9 cellular contexts compared by ENCODE assay signal in the genomic region with DNA sequence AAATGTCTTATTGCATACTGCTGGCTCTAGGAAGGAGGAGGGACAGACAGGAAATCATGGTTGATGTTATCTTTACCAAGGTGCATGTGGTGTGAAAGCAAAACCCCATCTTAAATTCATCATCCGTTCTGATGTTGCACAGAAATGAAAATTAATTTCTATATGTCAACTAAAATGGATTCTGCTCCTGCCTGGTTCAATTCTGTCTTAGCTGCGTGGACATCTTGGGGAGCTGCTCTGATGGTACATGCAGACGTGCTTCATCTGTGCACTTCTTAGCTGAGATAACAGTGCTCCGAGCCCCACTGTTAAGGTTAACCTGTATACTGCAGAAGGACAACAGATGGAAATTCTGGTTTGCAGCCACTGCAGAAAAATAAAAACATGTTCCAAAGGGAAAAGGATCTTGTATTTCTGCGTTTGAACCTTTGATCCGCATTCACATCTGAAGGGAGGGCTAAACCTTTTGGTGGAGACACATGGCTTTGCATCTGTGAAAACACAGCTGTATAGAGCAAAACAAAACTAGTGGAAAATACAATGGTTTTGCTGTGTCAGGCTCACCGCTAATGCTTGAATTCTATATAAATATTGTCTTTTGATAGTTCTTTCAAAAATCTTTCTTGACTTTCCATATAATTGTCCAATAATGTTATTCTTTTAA. TPM values are rescaled to one million over a fixed set of nuclear protein-coding genes. Genes with fewer than 3 reads are reported as not detected.
A peak's percentile ranks its signal among the peaks of the same experiment; 100 is the strongest.
DNase-seq lines count a peak whose midpoint lies in the region; ATAC-seq, FAIRE-seq and TF ChIP-seq lines count a peak whose summit lies in the region.
"Had no signal": no experiment of that assay in that cellular context is flagged by ENCODE, and none has a peak within 500 bp of the region (broad histone marks: within the 10 kb centered on the region; RNA-seq: fewer than 3 reads in every experiment).

No MANE protein-coding gene starts in this region.

- no peak overlapping the region for H3K4ac ChIP-seq in trophoblast cell (ENCODE audit: low read depth, low read length)

- no peak overlapping the region for H2BK12ac ChIP-seq in trophoblast cell (ENCODE audit: low read length)

- DNase-seq in CD1c-positive myeloid dendritic cell (ENCODE audit: extremely low spot score), result peak; percentile 9
- DNase-seq in H54 (ENCODE audit: insufficient read length, low spot score), result no peak
- DNase-seq in activated T-cell treated with anti-CD3 and anti-CD28 coated beads, Interleukin-2, amount 50 U/mL, for 24 hours, result no peak
- DNase-seq in right lobe of liver, result no peak
- no peak for DNase-seq in foreskin fibroblast
- DNase-seq in trophoblast cell, result no peak

- H3K79me1 ChIP-seq in trophoblast cell (ENCODE audit: low read length), result peaks cover 2% of the 10 kb centered on the region

- no peak for ATAC-seq in right lobe of liver
- ATAC-seq in GM21381 (IDR thresholded peaks at IDR 0.05; ENCODE audit: unreplicated experiment), result no peak
- no peak for ATAC-seq in HG02642 (IDR thresholded peaks at IDR 0.05; ENCODE audit: poor library complexity, unreplicated experiment)

- no peak overlapping the region for H3K18ac ChIP-seq in trophoblast cell (ENCODE audit: low read length)

- H3K27me3 ChIP-seq in right lobe of liver (no peaks in the 10 kb centered on the region), trophoblast cell (ENCODE audit: insufficient read depth, low read length) (peaks cover 12% of the 10 kb centered on the region)

- H4K91ac ChIP-seq in trophoblast cell (ENCODE audit: low read depth, low read length), result no peak overlapping the region

- no peak overlapping the region for H2BK120ac ChIP-seq in trophoblast cell (ENCODE audit: insufficient read depth, low read length, poor library complexity)

- no peaks in the 10 kb centered on the region for H3K36me3 Mint-ChIP-seq in activated T-cell treated with anti-CD3 and anti-CD28 coated beads, Interleukin-2, amount 50 U/mL, for 24 hours (ENCODE audit: low read depth)

- TF ChIP-seq CTCF in right lobe of liver (IDR thresholded peaks at IDR 0.05) (no peak), foreskin fibroblast (IDR thresholded peaks at IDR 0.05; ENCODE audit: low read depth, low read length) (no peak)

- no peak overlapping the region for H2AK5ac ChIP-seq in trophoblast cell (ENCODE audit: low read length)

- no peaks in the 10 kb centered on the region for H3K79me2 ChIP-seq in trophoblast cell (ENCODE audit: control insufficient read depth, insufficient read depth, low read length, poor library complexity)

- H3K9ac ChIP-seq in trophoblast cell (ENCODE audit: low read length), result no peak overlapping the region

- peak overlapping the region; percentile 76 for H3K27ac Mint-ChIP-seq in activated T-cell treated with anti-CD3 and anti-CD28 coated beads, Interleukin-2, amount 50 U/mL, for 24 hours

- H3K4me2 ChIP-seq in trophoblast cell (ENCODE audit: low read length), result no peak overlapping the region

- H3K14ac ChIP-seq in trophoblast cell (ENCODE audit: low read length), result no peak overlapping the region

- H2BK5ac ChIP-seq in trophoblast cell (ENCODE audit: low read depth, low read length, poor library complexity), result no peak overlapping the region

- no peaks in the 10 kb centered on the region for H3K27me3 Mint-ChIP-seq in activated T-cell treated with anti-CD3 and anti-CD28 coated beads, Interleukin-2, amount 50 U/mL, for 24 hours

- peak; percentile 70 for FAIRE-seq in H54 (lab: Jason Lieb, UNC)

- H3K9me3 Mint-ChIP-seq in activated T-cell treated with anti-CD3 and anti-CD28 coated beads, Interleukin-2, amount 50 U/mL, for 24 hours, result no peaks in the 10 kb centered on the region

- no peak overlapping the region for H2AFZ ChIP-seq in trophoblast cell (ENCODE audit: insufficient read depth, low read length, poor library complexity)

- no peak overlapping the region for H4K8ac ChIP-seq in trophoblast cell (ENCODE audit: low read depth, low read length)

- no peak for TF ChIP-seq POLR2A in H54 (IDR thresholded peaks at IDR 0.05; ENCODE audit: low read depth, low read length)
- no peak for TF ChIP-seq POLR2A in right lobe of liver (IDR thresholded peaks at IDR 0.05)

- peak overlapping the region; percentile 63 for H3K4me3 Mint-ChIP-seq in activated T-cell treated with anti-CD3 and anti-CD28 coated beads, Interleukin-2, amount 50 U/mL, for 24 hours

- H3K9me3 ChIP-seq in right lobe of liver (no peaks in the 10 kb centered on the region), trophoblast cell (ENCODE audit: insufficient read depth, low read depth, low read length) (no peaks in the 10 kb centered on the region)
- H3K9me3 ChIP-seq: psoas muscle had no signal

- H3K23ac ChIP-seq in trophoblast cell (ENCODE audit: low read length), result no peak overlapping the region

- intact Hi-C loops in right lobe of liver (cut with DNase I), result loop anchor here in 1 of 2 donors (10.0 kb wide), 1 partner anchor 238 kb away; no protein-coding TSS in a partner anchor

- H3K27ac ChIP-seq in right lobe of liver (peak overlapping the region in 2 of 3 donors; percentile 98 to 99), trophoblast cell (ENCODE audit: low read depth, low read length) (no peak overlapping the region)

- H3K4me3 ChIP-seq in right lobe of liver (peak overlapping the region in 1 of 3 donors; percentile 50), foreskin fibroblast (ENCODE audit: low read depth in 1 of 2, low read length in 2 of 2) (no peak overlapping the region), trophoblast cell (ENCODE audit: low read depth, low read length) (no peak overlapping the region)

- 59% methylated on average over 7 of the region's 7 CpGs for WGBS in right lobe of liver (ENCODE audit: insufficient coverage, low coverage, low lambda C conversion rate, missing lambda C conversion rate)
- no CpG with 5 or more reads among the region's 7 CpGs for WGBS in trophoblast cell (ENCODE audit: extremely low coverage, insufficient coverage, insufficient read length)

- H3K4me1 ChIP-seq in right lobe of liver, result peaks cover 0 to 23% (median 9%) of the 10 kb centered on the region in 4 donors
- H3K4me1 ChIP-seq in trophoblast cell (ENCODE audit: control insufficient read depth in 1 of 2, insufficient read depth in 2 of 2, low read length in 2 of 2), result peaks cover 7% of the 10 kb centered on the region in 2 experiments
- H3K4me1 ChIP-seq: psoas muscle had no signal

- no peak overlapping the region for H4K12ac ChIP-seq in trophoblast cell (ENCODE audit: low read depth, low read length)

- no peaks in the 10 kb centered on the region for H3K36me3 ChIP-seq in right lobe of liver
- H3K36me3 ChIP-seq in trophoblast cell (ENCODE audit: control insufficient read depth in 1 of 2, insufficient read depth in 2 of 2, low read length in 2 of 2), result no peaks in the 10 kb centered on the region

- H3K4me1 Mint-ChIP-seq in activated T-cell treated with anti-CD3 and anti-CD28 coated beads, Interleukin-2, amount 50 U/mL, for 24 hours (ENCODE audit: low read depth), result peaks cover 54% of the 10 kb centered on the region

RNA-seq across cellular contexts. Expression of a gene that starts 50.5 kb away (rescaled TPM):
- total RNA-seq in right lobe of liver, result 10 to 100 TPM; 38.1 to 56.8 (median 46.4) TPM
- 3.1 and 3.5 TPM in 2 replicates for polyA plus RNA-seq in trophoblast cell (2013)
